Comparison of ENCODE assay signal across 20 cellular contexts in the genomic region with DNA sequence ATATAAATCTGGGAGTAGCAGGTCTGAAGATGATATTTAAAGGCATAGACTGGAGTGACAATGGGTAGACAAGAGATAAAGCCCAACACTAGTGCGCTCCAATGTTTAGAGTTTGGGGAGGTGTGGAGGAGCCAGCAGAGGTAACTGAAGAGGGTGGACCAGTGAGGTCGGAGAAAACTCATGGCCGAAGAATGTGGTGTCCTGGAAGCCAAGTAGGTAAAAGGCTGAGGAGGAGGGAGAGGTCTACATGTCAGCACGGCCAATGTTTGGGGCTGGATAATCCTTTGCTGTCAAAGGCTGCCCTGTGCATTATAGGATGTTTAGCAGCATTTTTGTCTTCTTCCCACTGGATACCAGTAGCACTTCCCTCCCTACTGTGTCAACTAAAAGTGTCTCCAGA.
"Had no signal": no experiment of that assay in that cellular context is flagged by ENCODE, and none has a peak within 500 bp of the region (broad histone marks: within the 10 kb centered on the region; RNA-seq: fewer than 3 reads in every experiment).

No MANE protein-coding gene starts in this region.

- H3K4me3 ChIP-seq: ascending aorta, colonic mucosa, psoas muscle, sigmoid colon, upper lobe of left lung had no signal

- ATAC-seq: activated CD8-positive, alpha-beta T cell treated with anti-CD3 and anti-CD28 coated beads, Interleukin-2, amount 10 ng/mL, durations not matched to agents 7 days and 5 days; activated naive CD8-positive, alpha-beta T cell treated with anti-CD3 and anti-CD28 coated beads, Interleukin-2, amount 50 U/mL, for 24 hours; stimulated activated naive B cell treated with anti-CD40 and anti-IgM and Interleukin-4, amounts not matched to agents 10 μg/mL and 1 μg/mL and 100 μg/mL, for 72 hours; WTC11 had no signal

- H3K36me3 Mint-ChIP-seq: memory B cell; stimulated activated naive B cell treated with anti-CD40 and anti-IgM and Interleukin-4, amounts not matched to agents 10 μg/mL and 1 μg/mL and 100 μg/mL, for 72 hours; WTC11 had no signal

- H3K9me3 Mint-ChIP-seq: activated naive CD8-positive, alpha-beta T cell treated with anti-CD3 and anti-CD28 coated beads, Interleukin-2, amount 50 U/mL, for 24 hours; activated T-helper 1 cell treated with anti-CD3 and anti-CD28 coated beads, Interleukin-12 subunit alpha, Interleukin-12 subunit beta, Interleukin-2, Interleukin-4 antibody, amounts not matched to agents 30 ng/mL and 10 ng/mL and 1 ng/mL, durations not matched to agents 14 hours and 24 hours and 36 hours; memory B cell; nephron; stimulated activated naive B cell treated with anti-CD40 and anti-IgM and Interleukin-4, amounts not matched to agents 10 μg/mL and 1 μg/mL and 100 μg/mL, for 72 hours; WTC11 had no signal

- H3K27ac Mint-ChIP-seq: activated CD8-positive, alpha-beta T cell treated with anti-CD3 and anti-CD28 coated beads, Interleukin-2, amount 10 ng/mL, durations not matched to agents 7 days and 5 days; activated naive CD8-positive, alpha-beta T cell treated with anti-CD3 and anti-CD28 coated beads, Interleukin-2, amount 50 U/mL, for 24 hours; activated T-helper 1 cell treated with anti-CD3 and anti-CD28 coated beads, Interleukin-12 subunit alpha, Interleukin-12 subunit beta, Interleukin-2, Interleukin-4 antibody, amounts not matched to agents 30 ng/mL and 10 ng/mL and 1 ng/mL, durations not matched to agents 14 hours and 24 hours and 36 hours; memory B cell; nephron; stimulated activated naive B cell treated with anti-CD40 and anti-IgM and Interleukin-4, amounts not matched to agents 10 μg/mL and 1 μg/mL and 100 μg/mL, for 72 hours; WTC11 had no signal

- H3K4me3 Mint-ChIP-seq: activated CD8-positive, alpha-beta T cell treated with anti-CD3 and anti-CD28 coated beads, Interleukin-2, amount 10 ng/mL, durations not matched to agents 7 days and 5 days; activated naive CD8-positive, alpha-beta T cell treated with anti-CD3 and anti-CD28 coated beads, Interleukin-2, amount 50 U/mL, for 24 hours; activated T-helper 1 cell treated with anti-CD3 and anti-CD28 coated beads, Interleukin-12 subunit alpha, Interleukin-12 subunit beta, Interleukin-2, Interleukin-4 antibody, amounts not matched to agents 30 ng/mL and 10 ng/mL and 1 ng/mL, durations not matched to agents 14 hours and 24 hours and 36 hours; memory B cell; nephron; stimulated activated naive B cell treated with anti-CD40 and anti-IgM and Interleukin-4, amounts not matched to agents 10 μg/mL and 1 μg/mL and 100 μg/mL, for 72 hours; WTC11 had no signal

- DNase-seq: activated CD4-positive, alpha-beta T cell treated with anti-CD3 and anti-CD28 coated beads for 48 hours; activated CD8-positive, alpha-beta T cell treated with anti-CD3 and anti-CD28 coated beads, Interleukin-2, amount 10 ng/mL, durations not matched to agents 7 days and 5 days; activated naive CD4-positive, alpha-beta T cell treated with Interleukin-2 at 50 U/mL for 16 hours; activated naive CD8-positive, alpha-beta T cell treated with anti-CD3 and anti-CD28 coated beads, Interleukin-2, amount 50 U/mL, for 24 hours; colonic mucosa; effector CD8-positive, alpha-beta T cell; hippocampal formation; left cardiac atrium; occipital lobe; psoas muscle; sigmoid colon; stimulated activated CD4-positive, alpha-beta T cell treated with anti-CD3 and anti-CD28 coated beads, Interleukin-2, amount 100 ng/mL, for 24 hours; stimulated activated naive B cell treated with anti-CD40 and anti-IgM and Interleukin-4, amounts not matched to agents 10 μg/mL and 1 μg/mL and 100 μg/mL, for 72 hours; T-helper 1 cell; upper lobe of left lung had no signal

- H3K4me1 Mint-ChIP-seq: activated naive CD8-positive, alpha-beta T cell treated with anti-CD3 and anti-CD28 coated beads, Interleukin-2, amount 50 U/mL, for 24 hours; memory B cell; nephron; stimulated activated naive B cell treated with anti-CD40 and anti-IgM and Interleukin-4, amounts not matched to agents 10 μg/mL and 1 μg/mL and 100 μg/mL, for 72 hours had no signal
